Comparison of ENCODE assay signal across 8 cellular contexts in the genomic region with DNA sequence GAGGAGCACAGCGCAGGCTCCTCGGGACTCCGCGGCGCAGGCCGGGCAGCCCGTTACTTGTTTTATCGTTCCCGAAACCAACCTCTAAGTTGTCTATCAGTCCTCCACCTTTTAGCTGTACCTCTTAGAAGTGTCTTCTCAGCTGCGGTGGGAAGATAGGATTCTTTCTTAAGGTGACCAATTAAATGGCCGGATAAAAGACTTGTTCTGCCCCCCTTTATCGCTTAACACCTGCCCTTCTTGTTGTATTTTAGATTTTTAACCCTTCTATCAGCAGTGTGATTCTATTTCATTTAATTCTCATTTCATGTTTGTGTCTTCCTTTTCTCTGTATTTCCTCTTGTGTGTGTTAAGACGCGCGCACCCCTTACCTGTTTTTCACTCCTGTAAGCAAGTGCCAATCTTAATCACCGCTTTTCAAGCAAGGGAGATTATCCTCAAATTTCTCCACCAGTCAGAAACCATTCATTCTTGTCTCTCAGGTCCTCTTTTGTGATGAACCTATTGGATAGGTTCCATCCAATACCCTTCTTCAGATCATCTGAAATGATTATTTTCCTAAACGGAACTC. TPM values are rescaled to one million over a fixed set of nuclear protein-coding genes. Genes with fewer than 3 reads are reported as not detected.
DNase-seq lines count a peak whose midpoint lies in the region; ATAC-seq and TF ChIP-seq lines count a peak whose summit lies in the region.

No MANE protein-coding gene starts in this region.

- intact Hi-C loops in Calu3 (cut with micrococcal nuclease; ENCODE audit: unreplicated experiment) (no loop called here), posterior cingulate gyrus (cut with DNase I) (loop anchor here (5.0 kb wide), 1 partner anchor 575 kb away; a partner anchor contains a TSS)

- ATAC-seq in GM19372 (IDR thresholded peaks at IDR 0.05; ENCODE audit: low read depth, unreplicated experiment) (peak; percentile 48), HG03571 (IDR thresholded peaks at IDR 0.05; ENCODE audit: unreplicated experiment) (peak; percentile 38)

- no peaks in the 10 kb centered on the region for H3K9me3 ChIP-seq in suprapubic skin

- no peaks in the 10 kb centered on the region for H3K27me3 ChIP-seq in suprapubic skin

- peak overlapping the region; percentile 62 for H3K4me3 ChIP-seq in suprapubic skin

- H3K27me3 Mint-ChIP-seq in Calu3 (ENCODE audit: unreplicated experiment) = peaks cover 24% of the 10 kb centered on the region
- H3K27me3 Mint-ChIP-seq in activated naive CD4-positive, alpha-beta T cell treated with anti-CD3 and anti-CD28 coated beads, Interleukin-2, amount 50 U/mL, for 24 hours = no peaks in the 10 kb centered on the region

- TF ChIP-seq POLR2A in suprapubic skin (IDR thresholded peaks at IDR 0.05) = no peak

- peaks cover 19% of the 10 kb centered on the region for H3K36me3 ChIP-seq in suprapubic skin

- peak overlapping the region; percentile 79 for H3K27ac ChIP-seq in suprapubic skin

- CTCF ChIA-PET in Calu3 (lab: Charles Lee) = no interaction called here

- no peaks in the 10 kb centered on the region for H3K9me3 Mint-ChIP-seq in Calu3 (ENCODE audit: low read depth, unreplicated experiment)
- H3K9me3 Mint-ChIP-seq in activated naive CD4-positive, alpha-beta T cell treated with anti-CD3 and anti-CD28 coated beads, Interleukin-2, amount 50 U/mL, for 24 hours = no peaks in the 10 kb centered on the region

- TF ChIP-seq CTCF in Calu3 (IDR thresholded peaks at IDR 0.05; ENCODE audit: unreplicated experiment) (no peak), suprapubic skin (IDR thresholded peaks at IDR 0.05) (no peak)

- H3K4me3 Mint-ChIP-seq in Calu3 (ENCODE audit: low read depth, unreplicated experiment) = peak overlapping the region; percentile 76
- H3K4me3 Mint-ChIP-seq in activated naive CD4-positive, alpha-beta T cell treated with anti-CD3 and anti-CD28 coated beads, Interleukin-2, amount 50 U/mL, for 24 hours = peak overlapping the region; percentile 96

- no peak for TF ChIP-seq EP300 in suprapubic skin (IDR thresholded peaks at IDR 0.05)

- BruUV-seq in Calu3 (replicated peaks; lab: Mats Ljungman, UMichigan) = no TSS peak

- peaks cover 19% of the 10 kb centered on the region for H3K36me3 Mint-ChIP-seq in Calu3 (ENCODE audit: insufficient read depth, unreplicated experiment)
- peaks cover 11% of the 10 kb centered on the region for H3K36me3 Mint-ChIP-seq in activated naive CD4-positive, alpha-beta T cell treated with anti-CD3 and anti-CD28 coated beads, Interleukin-2, amount 50 U/mL, for 24 hours

- H3K4me1 Mint-ChIP-seq in Calu3 (ENCODE audit: low read depth, unreplicated experiment) = peaks cover 18% of the 10 kb centered on the region
- peaks cover 49% of the 10 kb centered on the region for H3K4me1 Mint-ChIP-seq in activated naive CD4-positive, alpha-beta T cell treated with anti-CD3 and anti-CD28 coated beads, Interleukin-2, amount 50 U/mL, for 24 hours

- H3K4me1 ChIP-seq in suprapubic skin = peaks cover 28% of the 10 kb centered on the region

- peak overlapping the region; percentile 65 for H3K27ac Mint-ChIP-seq in Calu3 (ENCODE audit: unreplicated experiment)
- H3K27ac Mint-ChIP-seq in activated naive CD4-positive, alpha-beta T cell treated with anti-CD3 and anti-CD28 coated beads, Interleukin-2, amount 50 U/mL, for 24 hours = peak overlapping the region; percentile 99

- no peak for DNase-seq in Calu3
- peak; percentile 45 for DNase-seq in inferior parietal cortex (ENCODE audit: extremely low spot score)
- no peak for DNase-seq in suprapubic skin (ENCODE audit: low spot score in 2 of 2)
- DNase-seq in posterior cingulate gyrus = no peak
- no peak for DNase-seq in anterior cingulate cortex (lab: John Stamatoyannopoulos, UW)

- 26% methylated on average over 17 of the region's 17 CpGs for WGBS in suprapubic skin

RNA-seq across cellular contexts. Expression of a gene that starts 0.3 kb away (rescaled TPM):
- 2.7 and 5.0 TPM in 2 replicates for total RNA-seq in Calu3 (2022)
- 10 to 100 TPM in 1 of 4 donors, 1 to 10 TPM in 3; 4.2 to 11.9 (median 5.6) TPM for total RNA-seq in suprapubic skin

RNA-seq across cellular contexts. Expression of a gene that starts 22.8 kb away (rescaled TPM):
- total RNA-seq in Calu3 (2022) (8.1 and 15.2 TPM in 2 replicates), suprapubic skin (10 to 100 TPM; 28.9 to 63.6 (median 51.5) TPM)

RNA-seq across cellular contexts. Expression of a gene that starts 57.4 kb away (rescaled TPM):
- not detected in 2 replicates for total RNA-seq in Calu3 (2022)
- 1 to 10 TPM in 1 of 4 donors, under 1 TPM in 1, not detected in 2; 0.30 to 2.9 TPM for total RNA-seq in suprapubic skin
